In genomic region chr14:75559451-75560187, GRCh38 we compare ENCODE assay signal across 8 cellular contexts. TPM values are rescaled to one million over a fixed set of nuclear protein-coding genes. Genes with fewer than 3 reads are reported as not detected.
DNase-seq lines count a peak whose midpoint lies in the region; ATAC-seq, FAIRE-seq and TF ChIP-seq lines count a peak whose summit lies in the region.

No MANE protein-coding gene starts in this region.

- H3K9me2 ChIP-seq in PC-3 (replicated peaks; ENCODE audit: low read length), result no peaks in the 10 kb centered on the region

- H3K4me1 ChIP-seq in PC-3 (ENCODE audit: insufficient read depth, low read length), result peaks cover 25% of the 10 kb centered on the region

- peak overlapping the region; percentile 61 for H3K27ac ChIP-seq in PC-3 (ENCODE audit: low read length)

- POLR2A ChIA-PET in PC-3 (lab: Charles Lee; ENCODE audit: unreplicated experiment), result no interaction called here

- FAIRE-seq in bronchial epithelial cell (lab: Jason Lieb, UNC) (no peak), H54 (lab: Jason Lieb, UNC) (no peak)

- no peaks in the 10 kb centered on the region for H3K36me3 ChIP-seq in PC-3 (ENCODE audit: low read depth, low read length)
- no peaks in the 10 kb centered on the region for H3K36me3 ChIP-seq in bronchial epithelial cell (ENCODE audit: control insufficient read depth, insufficient read depth, low read length)

- BruUV-seq in PC-3 (replicated peaks; lab: Mats Ljungman, UMichigan), result no TSS peak

- no peaks in the 10 kb centered on the region for H3F3A ChIP-seq in PC-3 (ENCODE audit: low read length, unreplicated experiment)

- no peaks in the 10 kb centered on the region for H3K79me2 ChIP-seq in PC-3 (ENCODE audit: low read length)

- peak; percentile 5 for DNase-seq in NCI-H1092 treated with DMSO at 0.1 percent for 48 hours (lab: John Stamatoyannopoulos, UW)
- no peak for DNase-seq in NCI-H1092 (lab: John Stamatoyannopoulos, UW)
- DNase-seq in PC-3, result peak; percentile 80
- peak; percentile 93 for DNase-seq in bronchial epithelial cell (ENCODE audit: low read depth)
- DNase-seq in stimulated activated CD8-positive, alpha-beta memory T cell treated with anti-CD3 and anti-CD28 coated beads, Interleukin-4, amount 100 ng/mL, for 48 hours, result peak; percentile 81
- DNase-seq in H54 (ENCODE audit: insufficient read length, low spot score), result no peak

- H2AFZ ChIP-seq in PC-3 (ENCODE audit: low read length), result no peak overlapping the region

- H3K4me2 ChIP-seq in PC-3 (ENCODE audit: low read length), result peak overlapping the region; percentile 50

- ATAC-seq in PC-3 (no peak), HG03439 (IDR thresholded peaks at IDR 0.05; ENCODE audit: unreplicated experiment) (no peak), HG03108 (IDR thresholded peaks at IDR 0.05; ENCODE audit: unreplicated experiment) (no peak)

- H3K9me3 ChIP-seq in PC-3 (ENCODE audit: low read length), result no peaks in the 10 kb centered on the region

- no peak for TF ChIP-seq CTCF in PC-3 (conservative IDR thresholded peaks at IDR 0.05; ENCODE audit: low read depth, low read length)
- no peak for TF ChIP-seq CTCF in bronchial epithelial cell (IDR thresholded peaks at IDR 0.05; ENCODE audit: insufficient read depth, low read length, severe bottlenecking)

- H3K9ac ChIP-seq in PC-3 (ENCODE audit: low read length), result no peak overlapping the region

- CTCF ChIA-PET in PC-3 (lab: Charles Lee), result no interaction called here

- no peaks in the 10 kb centered on the region for H3K27me3 ChIP-seq in PC-3 (ENCODE audit: low read length)
- no peaks in the 10 kb centered on the region for H3K27me3 ChIP-seq in bronchial epithelial cell (ENCODE audit: control insufficient read depth, insufficient read depth, low read length)

- no peak for TF ChIP-seq POLR2A in H54 (IDR thresholded peaks at IDR 0.05; ENCODE audit: low read depth, low read length)

- intact Hi-C loops in PC-3 (cut with micrococcal nuclease), result loop anchor here (5.0 kb wide), 1 partner anchor 427 kb away; no protein-coding TSS in a partner anchor

- H3K4me3 ChIP-seq in PC-3 (ENCODE audit: low read length), result no peak overlapping the region
- no peak overlapping the region for H3K4me3 ChIP-seq in bronchial epithelial cell (ENCODE audit: low read depth, low read length)

- H4K20me1 ChIP-seq in PC-3 (ENCODE audit: low read length), result no peaks in the 10 kb centered on the region

RNA-seq across cellular contexts. Expression of gene FLVCR2, which starts 18.8 kb away (rescaled TPM):
- total RNA-seq in PC-3 (2014; rRNA removed) (1.8 and 3.9 TPM in 2 replicates), bronchial epithelial cell (0.79 and 2.8 TPM in 2 replicates)

RNA-seq across cellular contexts. Expression of gene BATF, which starts 37.4 kb away (rescaled TPM):
- total RNA-seq in PC-3 (2014; rRNA removed) (not detected in 2 replicates), bronchial epithelial cell (2.6 and 3.4 TPM in 2 replicates)

Comparison
In these comparisons a context has a peak if more than half of its experiments do, and no peak if none do; other contexts are left out.
1. DNase-seq: peak in NCI-H1092 treated with DMSO at 0.1 percent for 48 hours (single experiment), PC-3 (single experiment), bronchial epithelial cell (single experiment) and stimulated activated CD8-positive, alpha-beta memory T cell treated with anti-CD3 and anti-CD28 coated beads, Interleukin-4, amount 100 ng/mL, for 48 hours (single experiment); none in NCI-H1092 (single experiment) and H54 (single experiment).